In genomic region chr9:106309925-106310324, GRCh38 we compare ENCODE assay signal across 15 cellular contexts.
DNase-seq lines count a peak whose midpoint lies in the region; ATAC-seq and TF ChIP-seq lines count a peak whose summit lies in the region.
"Had no signal": no experiment of that assay in that cellular context is flagged by ENCODE, and none has a peak within 500 bp of the region (broad histone marks: within the 10 kb centered on the region; RNA-seq: fewer than 3 reads in every experiment).

No MANE protein-coding gene starts in this region.

- no peaks in the 10 kb centered on the region for H3K79me2 ChIP-seq in GM23338 (replicated peaks; ENCODE audit: insufficient read depth)

- H3K27ac ChIP-seq in GM23338 (ENCODE audit: low read depth), result no peak overlapping the region
- H3K27ac ChIP-seq in iPS-20b (ENCODE audit: low read length), result no peak overlapping the region
- H3K27ac ChIP-seq: 22Rv1, A549, C4-2B, HL-60 had no signal

- H3K27ac Mint-ChIP-seq in GM23338 (no peak overlapping the region), neural crest cell (ENCODE audit: unreplicated experiment) (peak overlapping the region; percentile 68)
- H3K27ac Mint-ChIP-seq: CD4-positive, alpha-beta T cell had no signal

- peaks cover 7% of the 10 kb centered on the region; the same call in 2 of the 3 replicates for H3K4me1 Mint-ChIP-seq in GM23338
- H3K4me1 Mint-ChIP-seq in neural crest cell, result peaks cover 13% of the 10 kb centered on the region
- H3K4me1 Mint-ChIP-seq in activated T-cell treated with anti-CD3 and anti-CD28 coated beads, Interleukin-2, amount 50 U/mL, for 4 hours (ENCODE audit: low read depth), result no peaks in the 10 kb centered on the region

- H3K27me3 ChIP-seq in GM23338 (ENCODE audit: insufficient read depth), result no peaks in the 10 kb centered on the region
- no peaks in the 10 kb centered on the region for H3K27me3 ChIP-seq in iPS-20b (ENCODE audit: insufficient read depth, low read length)

- H3K4me1 ChIP-seq in GM23338 (ENCODE audit: insufficient read depth) (peaks cover 9% of the 10 kb centered on the region), iPS-20b (ENCODE audit: insufficient read depth, low read length) (no peaks in the 10 kb centered on the region)
- H3K4me1 ChIP-seq: A549, Caco-2 had no signal

- H3K4me3 Mint-ChIP-seq in GM23338 (no peak overlapping the region), neural crest cell (no peak overlapping the region)
- H3K4me3 Mint-ChIP-seq in activated T-cell treated with anti-CD3 and anti-CD28 coated beads, Interleukin-2, amount 50 U/mL, for 4 hours, result no peak overlapping the region
- H3K4me3 Mint-ChIP-seq: CD4-positive, alpha-beta T cell had no signal

- no peaks in the 10 kb centered on the region for H4K20me1 ChIP-seq in GM23338 (replicated peaks; ENCODE audit: insufficient read depth)

- H3K4me3 ChIP-seq in GM23338 (no peak overlapping the region), iPS-20b (ENCODE audit: low read length) (peak overlapping the region; percentile 29)
- H3K4me3 ChIP-seq: A549, HAP-1 had no signal

- peaks cover 3% of the 10 kb centered on the region; the same call in 1 of the 3 replicates for H3K36me3 Mint-ChIP-seq in GM23338 (ENCODE audit: low read depth)
- peaks cover 9% of the 10 kb centered on the region for H3K36me3 Mint-ChIP-seq in neural crest cell (ENCODE audit: low read depth)
- no peaks in the 10 kb centered on the region for H3K36me3 Mint-ChIP-seq in activated T-cell treated with anti-CD3 and anti-CD28 coated beads, Interleukin-2, amount 50 U/mL, for 4 hours (ENCODE audit: insufficient read depth)

- no peak for DNase-seq in GM23338 (ENCODE audit: low spot score)
- DNase-seq in astrocyte of the hippocampus (ENCODE audit: low read depth, low spot score), result peak; percentile 8
- DNase-seq in neural crest cell (ENCODE audit: low read depth, low spot score), result no peak
- DNase-seq in mucosa of gallbladder (ENCODE audit: low spot score), result no peak
- no peak for DNase-seq in activated T-cell treated with anti-CD3 and anti-CD28 coated beads, Interleukin-2, amount 50 U/mL, for 4 hours
- DNase-seq: AML-193; Caco-2; CD4-positive, alpha-beta T cell had no signal

- peaks cover 4% of the 10 kb centered on the region; the same call in 1 of the 2 replicates for H3K9me2 ChIP-seq in GM23338 (ENCODE audit: insufficient read depth)

- no peaks in the 10 kb centered on the region for H3K36me3 ChIP-seq in GM23338 (ENCODE audit: insufficient read depth)
- no peaks in the 10 kb centered on the region for H3K36me3 ChIP-seq in iPS-20b (ENCODE audit: insufficient read depth, low read depth, low read length)
- H3K36me3 ChIP-seq: HAP-1 had no signal

- TF ChIP-seq CTCF in GM23338 (conservative IDR thresholded peaks at IDR 0.05; ENCODE audit: low read depth in 2 of 2) (no peak), neural crest cell (conservative IDR thresholded peaks at IDR 0.05) (no peak)

- no peaks in the 10 kb centered on the region for H3F3A ChIP-seq in GM23338 (replicated peaks; ENCODE audit: low read depth)

- H3K9ac ChIP-seq in iPS-20b (ENCODE audit: low read depth, low read length), result no peak overlapping the region

- H3K9me3 Mint-ChIP-seq in GM23338, result no peaks in the 10 kb centered on the region; the same call in 2 of the 3 replicates
- peaks cover 8% of the 10 kb centered on the region for H3K9me3 Mint-ChIP-seq in neural crest cell
- peaks cover 12% of the 10 kb centered on the region for H3K9me3 Mint-ChIP-seq in activated T-cell treated with anti-CD3 and anti-CD28 coated beads, Interleukin-2, amount 50 U/mL, for 4 hours

- no peaks in the 10 kb centered on the region for H3K9me3 ChIP-seq in iPS-20b (ENCODE audit: insufficient read depth, low read depth, low read length)
- H3K9me3 ChIP-seq: A549, Caco-2, HAP-1 had no signal

- no peaks in the 10 kb centered on the region for H3K27me3 Mint-ChIP-seq in GM23338 (ENCODE audit: insufficient read depth, low read depth, poor library complexity)
- no peaks in the 10 kb centered on the region for H3K27me3 Mint-ChIP-seq in neural crest cell (ENCODE audit: low read depth)
- H3K27me3 Mint-ChIP-seq in activated T-cell treated with anti-CD3 and anti-CD28 coated beads, Interleukin-2, amount 50 U/mL, for 4 hours (ENCODE audit: low read depth), result no peaks in the 10 kb centered on the region
- H3K27me3 Mint-ChIP-seq: CD4-positive, alpha-beta T cell had no signal

- no peak overlapping the region for H2AFZ ChIP-seq in GM23338

- ATAC-seq in GM23338 (no peak), HG03095 (IDR thresholded peaks at IDR 0.05; ENCODE audit: unreplicated experiment) (no peak)
- ATAC-seq in activated T-cell treated with anti-CD3 and anti-CD28 coated beads, Interleukin-2, amount 50 U/mL, for 4 hours, result no peak
- ATAC-seq: A549 had no signal

- 0 out of 2 replicates have a peak overlapping the region, but pooled peaks have one; percentile 1 for H3K4me2 ChIP-seq in GM23338
- H3K4me2 ChIP-seq: A549 had no signal

TF ChIP-seq in GM23338, 12 proteins besides CTCF, POLR2A, EP300 and RAD21:
- TF ChIP-seq NANOG (IDR thresholded peaks at IDR 0.05; ENCODE audit: borderline replicate concordance) (peak; percentile 22; the same call in 1 of the 2 replicates), JUNB (IDR thresholded peaks at IDR 0.05; ENCODE audit: unreplicated experiment) (no peak)
TF ChIP-seq in GM23338: peak in this region for 1.
